ENCODE assay signal across 8 cellular contexts in the genomic region with DNA sequence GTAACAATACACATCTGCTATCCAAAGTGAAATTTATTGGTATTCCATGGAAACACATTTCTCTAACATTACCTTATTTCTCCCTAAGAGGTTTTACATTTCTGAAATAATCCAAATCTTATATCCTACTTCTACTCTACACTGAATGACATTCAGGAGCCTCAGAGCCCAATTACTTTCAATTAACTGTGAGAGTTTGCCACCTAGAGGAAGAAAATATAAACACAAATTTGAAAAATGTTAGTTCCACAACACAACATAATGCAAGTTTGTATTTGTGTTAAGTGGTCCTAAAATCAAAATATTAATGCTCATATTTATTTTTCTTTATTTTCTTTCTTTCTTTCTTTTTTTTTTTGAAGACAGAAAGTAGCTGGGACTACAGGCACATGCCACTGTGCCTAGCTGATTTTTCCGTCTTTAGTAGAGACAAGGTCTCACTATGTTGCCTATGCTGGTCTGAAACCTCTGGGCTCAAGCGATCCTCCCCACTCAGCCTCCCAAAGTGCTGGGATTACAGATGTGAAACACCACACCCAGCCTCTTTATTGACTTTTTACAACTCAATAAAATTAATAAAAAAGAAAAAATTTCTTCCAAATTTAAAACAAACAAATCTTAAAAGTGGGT. TPM values are rescaled to one million over a fixed set of nuclear protein-coding genes. Genes with fewer than 3 reads are reported as not detected.
DNase-seq lines count a peak whose midpoint lies in the region; ATAC-seq, FAIRE-seq and TF ChIP-seq lines count a peak whose summit lies in the region.

No MANE protein-coding gene starts in this region.

- TF ChIP-seq CTCF in D721Med (IDR thresholded peaks at IDR 0.05; ENCODE audit: insufficient read depth, missing control alignments) = peak; percentile 56
- peak; percentile 68 for TF ChIP-seq CTCF in activated CD8-positive, alpha-beta T cell treated with anti-CD3 and anti-CD28 coated beads for 36 hours (IDR thresholded peaks at IDR 0.05)

- TF ChIP-seq RAD21 in Ishikawa (IDR thresholded peaks at IDR 0.05; ENCODE audit: low read depth) = peak; percentile 58

- H3K27ac Mint-ChIP-seq in activated CD8-positive, alpha-beta T cell treated with anti-CD3 and anti-CD28 coated beads for 36 hours = no peak overlapping the region

- DNase-seq in D721Med (ENCODE audit: insufficient read length, low spot score) (no peak), inferior parietal cortex (ENCODE audit: extremely low spot score) (peak; percentile 66), Ammon's horn (ENCODE audit: low spot score) (no peak), ureter (ENCODE audit: low spot score) (no peak)
- DNase-seq in activated CD8-positive, alpha-beta T cell treated with anti-CD3 and anti-CD28 coated beads for 36 hours = no peak
- no peak for DNase-seq in activated CD4-positive, CD25-positive, alpha-beta regulatory T cell treated with anti-CD3 and anti-CD28 coated beads, Interleukin-2, amount 50 U/mL, for 72 hours

- H3K36me3 Mint-ChIP-seq in activated CD8-positive, alpha-beta T cell treated with anti-CD3 and anti-CD28 coated beads for 36 hours (ENCODE audit: low read depth) = peaks cover 25% of the 10 kb centered on the region

- TF ChIP-seq EP300 in Ishikawa (IDR thresholded peaks at IDR 0.05; ENCODE audit: borderline replicate concordance) = no peak

- H3K4me3 Mint-ChIP-seq in activated CD8-positive, alpha-beta T cell treated with anti-CD3 and anti-CD28 coated beads for 36 hours = no peak overlapping the region

- POLR2A ChIA-PET in activated CD8-positive, alpha-beta T cell treated with anti-CD3 and anti-CD28 coated beads for 36 hours (lab: Charles Lee) = interaction anchor here (0.8 kb wide), 1 partner anchor 46 kb away, joined by 3 read pairs; the partner anchor contains the start of gene ATAD1

- FAIRE-seq in D721Med (lab: Jason Lieb, UNC) = no peak

- intact Hi-C loops in activated CD8-positive, alpha-beta T cell treated with anti-CD3 and anti-CD28 coated beads for 36 hours (cut with micrococcal nuclease) = no loop called here

- H3K4me1 Mint-ChIP-seq in activated CD8-positive, alpha-beta T cell treated with anti-CD3 and anti-CD28 coated beads for 36 hours (ENCODE audit: low read depth) = peaks cover 2% of the 10 kb centered on the region

- CTCF ChIA-PET in activated CD8-positive, alpha-beta T cell treated with anti-CD3 and anti-CD28 coated beads for 36 hours (lab: Charles Lee) = interaction anchor here (0.6 to 2.9 kb wide), 5 partner anchors 11 to 281 kb away, joined by 3 to 11 read pairs (median 3); no protein-coding TSS in a partner anchor

- no peaks in the 10 kb centered on the region for H3K27me3 Mint-ChIP-seq in activated CD8-positive, alpha-beta T cell treated with anti-CD3 and anti-CD28 coated beads for 36 hours

- H3K9me3 Mint-ChIP-seq in activated CD8-positive, alpha-beta T cell treated with anti-CD3 and anti-CD28 coated beads for 36 hours = no peaks in the 10 kb centered on the region

- ATAC-seq in activated CD8-positive, alpha-beta T cell treated with anti-CD3 and anti-CD28 coated beads for 36 hours = no peak
- no peak for ATAC-seq in HG02763 (IDR thresholded peaks at IDR 0.05; ENCODE audit: unreplicated experiment)

TF ChIP-seq in Ishikawa, 13 proteins besides CTCF, POLR2A, EP300 and RAD21:
- no peak for TF ChIP-seq USF1 (IDR thresholded peaks at IDR 0.05)
- TF ChIP-seq EGR1 (IDR thresholded peaks at IDR 0.05) = no peak
- TF ChIP-seq, protein P1, sequence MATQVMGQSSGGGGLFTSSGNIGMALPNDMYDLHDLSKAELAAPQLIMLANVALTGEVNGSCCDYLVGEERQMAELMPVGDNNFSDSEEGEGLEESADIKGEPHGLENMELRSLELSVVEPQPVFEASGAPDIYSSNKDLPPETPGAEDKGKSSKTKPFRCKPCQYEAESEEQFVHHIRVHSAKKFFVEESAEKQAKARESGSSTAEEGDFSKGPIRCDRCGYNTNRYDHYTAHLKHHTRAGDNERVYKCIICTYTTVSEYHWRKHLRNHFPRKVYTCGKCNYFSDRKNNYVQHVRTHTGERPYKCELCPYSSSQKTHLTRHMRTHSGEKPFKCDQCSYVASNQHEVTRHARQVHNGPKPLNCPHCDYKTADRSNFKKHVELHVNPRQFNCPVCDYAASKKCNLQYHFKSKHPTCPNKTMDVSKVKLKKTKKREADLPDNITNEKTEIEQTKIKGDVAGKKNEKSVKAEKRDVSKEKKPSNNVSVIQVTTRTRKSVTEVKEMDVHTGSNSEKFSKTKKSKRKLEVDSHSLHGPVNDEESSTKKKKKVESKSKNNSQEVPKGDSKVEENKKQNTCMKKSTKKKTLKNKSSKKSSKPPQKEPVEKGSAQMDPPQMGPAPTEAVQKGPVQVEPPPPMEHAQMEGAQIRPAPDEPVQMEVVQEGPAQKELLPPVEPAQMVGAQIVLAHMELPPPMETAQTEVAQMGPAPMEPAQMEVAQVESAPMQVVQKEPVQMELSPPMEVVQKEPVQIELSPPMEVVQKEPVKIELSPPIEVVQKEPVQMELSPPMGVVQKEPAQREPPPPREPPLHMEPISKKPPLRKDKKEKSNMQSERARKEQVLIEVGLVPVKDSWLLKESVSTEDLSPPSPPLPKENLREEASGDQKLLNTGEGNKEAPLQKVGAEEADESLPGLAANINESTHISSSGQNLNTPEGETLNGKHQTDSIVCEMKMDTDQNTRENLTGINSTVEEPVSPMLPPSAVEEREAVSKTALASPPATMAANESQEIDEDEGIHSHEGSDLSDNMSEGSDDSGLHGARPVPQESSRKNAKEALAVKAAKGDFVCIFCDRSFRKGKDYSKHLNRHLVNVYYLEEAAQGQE (IDR thresholded peaks at IDR 0.05; ENCODE audit: low read depth) = no peak
- TF ChIP-seq CREB1 (IDR thresholded peaks at IDR 0.05; ENCODE audit: low read depth) = no peak
- TF ChIP-seq CEBPB (IDR thresholded peaks at IDR 0.05) = no peak
- no peak for TF ChIP-seq TEAD4 (IDR thresholded peaks at IDR 0.05)
- no peak for TF ChIP-seq FOXM1 (IDR thresholded peaks at IDR 0.05; ENCODE audit: borderline replicate concordance, low read depth)
- no peak for TF ChIP-seq YY1 (IDR thresholded peaks at IDR 0.05; ENCODE audit: low read depth)
- TF ChIP-seq ZBTB7A (IDR thresholded peaks at IDR 0.05; ENCODE audit: low read depth) = no peak
- TF ChIP-seq TCF12 (IDR thresholded peaks at IDR 0.05; ENCODE audit: low read depth) = no peak
- TF ChIP-seq, protein P2, sequence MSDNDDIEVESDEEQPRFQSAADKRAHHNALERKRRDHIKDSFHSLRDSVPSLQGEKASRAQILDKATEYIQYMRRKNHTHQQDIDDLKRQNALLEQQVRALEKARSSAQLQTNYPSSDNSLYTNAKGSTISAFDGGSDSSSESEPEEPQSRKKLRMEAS (IDR thresholded peaks at IDR 0.05) = no peak

RNA-seq across cellular contexts. Expression of gene ATAD1, which starts 46.0 kb away (rescaled TPM):
- total RNA-seq in activated CD8-positive, alpha-beta T cell treated with anti-CD3 and anti-CD28 coated beads for 36 hours = 10 to 100 TPM; 43.8 to 49.3 TPM
- total RNA-seq in ureter = 69.8 TPM
